Comparison of ENCODE assay signal across 8 cellular contexts in genomic region chr22:46295277-46295971, GRCh38. TPM values are rescaled to one million over a fixed set of nuclear protein-coding genes. Genes with fewer than 3 reads are reported as not detected.
DNase-seq lines count a peak whose midpoint lies in the region; ATAC-seq and TF ChIP-seq lines count a peak whose summit lies in the region.

No MANE protein-coding gene starts in this region.

- H3K9me3 ChIP-seq in subcutaneous abdominal adipose tissue (ENCODE audit: control insufficient read depth in 5 of 5, low read length in 5 of 5): no peaks in the 10 kb centered on the region

- H3K9me3 Mint-ChIP-seq in activated CD4-positive, alpha-beta T cell treated with anti-CD3 and anti-CD28 coated beads, Interleukin-2, amount 10 ng/mL, durations not matched to agents 7 days and 5 days: peaks cover 5% of the 10 kb centered on the region
- H3K9me3 Mint-ChIP-seq in activated B cell treated with CpG ODN at 0.5 μM for 24 hours (no peaks in the 10 kb centered on the region), immature natural killer cell (peaks cover 0 to 1% (median 0%) of the 10 kb centered on the region in 6 donors)

- H3K4me3 ChIP-seq in subcutaneous abdominal adipose tissue (ENCODE audit: low read depth in 1 of 5, low read length in 5 of 5): peak overlapping the region in 4 of 5 donors; percentile 67 to 82 (median 78)

- H3K27ac Mint-ChIP-seq in activated CD4-positive, alpha-beta T cell treated with anti-CD3 and anti-CD28 coated beads, Interleukin-2, amount 10 ng/mL, durations not matched to agents 7 days and 5 days: peak overlapping the region; percentile 98
- peak overlapping the region; percentile 98 for H3K27ac Mint-ChIP-seq in activated B cell treated with CpG ODN at 0.5 μM for 24 hours
- H3K27ac Mint-ChIP-seq in immature natural killer cell: peak overlapping the region; percentile 93 to 99 (median 98)

- H3K27ac ChIP-seq in subcutaneous abdominal adipose tissue (ENCODE audit: low read depth, low read length): peak overlapping the region; percentile 72

- H3K36me3 ChIP-seq in subcutaneous abdominal adipose tissue (ENCODE audit: control insufficient read depth in 5 of 5, insufficient read depth in 5 of 5, low read length in 5 of 5): peaks cover 0 to 32% (median 29%) of the 10 kb centered on the region in 5 donors

- intact Hi-C loops in activated B cell treated with CpG ODN at 0.5 μM for 24 hours (cut with micrococcal nuclease): loop anchor here (10.0 kb wide), 1 partner anchor 301 kb away; no protein-coding TSS in a partner anchor

- peaks cover 40% of the 10 kb centered on the region for H3K36me3 Mint-ChIP-seq in activated CD4-positive, alpha-beta T cell treated with anti-CD3 and anti-CD28 coated beads, Interleukin-2, amount 10 ng/mL, durations not matched to agents 7 days and 5 days (ENCODE audit: low read depth)
- H3K36me3 Mint-ChIP-seq in activated B cell treated with CpG ODN at 0.5 μM for 24 hours (ENCODE audit: low read depth) (peaks cover 2% of the 10 kb centered on the region), immature natural killer cell (peaks cover 17 to 30% (median 23%) of the 10 kb centered on the region in 3 donors)

- peaks cover 65% of the 10 kb centered on the region for H3K4me1 Mint-ChIP-seq in activated CD4-positive, alpha-beta T cell treated with anti-CD3 and anti-CD28 coated beads, Interleukin-2, amount 10 ng/mL, durations not matched to agents 7 days and 5 days
- H3K4me1 Mint-ChIP-seq in activated B cell treated with CpG ODN at 0.5 μM for 24 hours (peaks cover 51% of the 10 kb centered on the region), immature natural killer cell (peaks cover 63 to 65% of the 10 kb centered on the region in 2 donors)

- peak overlapping the region; percentile 82 for H3K4me3 Mint-ChIP-seq in activated CD4-positive, alpha-beta T cell treated with anti-CD3 and anti-CD28 coated beads, Interleukin-2, amount 10 ng/mL, durations not matched to agents 7 days and 5 days
- H3K4me3 Mint-ChIP-seq in activated B cell treated with CpG ODN at 0.5 μM for 24 hours: peak overlapping the region; percentile 89
- H3K4me3 Mint-ChIP-seq in immature natural killer cell: peak overlapping the region; percentile 88 to 94 (median 91)

- TF ChIP-seq CTCF in activated B cell treated with CpG ODN at 0.5 μM for 24 hours (IDR thresholded peaks at IDR 0.05): no peak
- TF ChIP-seq CTCF in GM10266 (IDR thresholded peaks at IDR 0.05; ENCODE audit: control insufficient read depth, insufficient read depth, low read depth, missing control alignments): no peak

- CTCF ChIA-PET in activated CD4-positive, alpha-beta T cell treated with anti-CD3 and anti-CD28 coated beads, Interleukin-2, amount 10 ng/mL, durations not matched to agents 7 days and 5 days (lab: Charles Lee): interaction anchor here (0.5 to 1.8 kb wide), 3 partner anchors 34 to 521 kb away, joined by 3 to 9 read pairs (median 4); no protein-coding TSS in a partner anchor
- CTCF ChIA-PET in activated B cell treated with CpG ODN at 0.5 μM for 24 hours (lab: Charles Lee): interaction anchor here (1.1 to 2.5 kb wide), 6 partner anchors 9 to 178 kb away, joined by 3 to 16 read pairs (median 4); partner anchors contain the start of gene TTC38

- peak overlapping the region in 2 of 5 donors; percentile 71 to 73 for H3K9ac ChIP-seq in subcutaneous abdominal adipose tissue (ENCODE audit: low read length in 5 of 5)

- DNase-seq in activated CD4-positive, alpha-beta T cell treated with anti-CD3 and anti-CD28 coated beads, Interleukin-2, amount 10 ng/mL, durations not matched to agents 7 days and 5 days: no peak
- DNase-seq in activated CD4-positive, alpha-beta T cell treated with anti-CD3 and anti-CD28 coated beads, Interleukin-2, amount 50 U/mL, for 1 hour: no peak
- DNase-seq in activated B cell treated with CpG ODN at 0.5 μM for 24 hours (no peak), immature natural killer cell (no peak), GM10266 (ENCODE audit: extremely low spot score) (no peak), SKM-1 treated with dmso at 0.1 percent for 144 hours (lab: John Stamatoyannopoulos, UW; ENCODE audit: unreplicated experiment) (no peak)

- POLR2A ChIA-PET in activated CD4-positive, alpha-beta T cell treated with anti-CD3 and anti-CD28 coated beads, Interleukin-2, amount 10 ng/mL, durations not matched to agents 7 days and 5 days (lab: Charles Lee): no interaction called here
- POLR2A ChIA-PET in activated B cell treated with CpG ODN at 0.5 μM for 24 hours (lab: Charles Lee): interaction anchor here (0.9 to 2.1 kb wide), 9 partner anchors 15 to 299 kb away, joined by 3 to 29 read pairs (median 5); partner anchors contain the start of genes CDPF1 and TRMU

- no peaks in the 10 kb centered on the region for H3K27me3 Mint-ChIP-seq in activated CD4-positive, alpha-beta T cell treated with anti-CD3 and anti-CD28 coated beads, Interleukin-2, amount 10 ng/mL, durations not matched to agents 7 days and 5 days
- H3K27me3 Mint-ChIP-seq in activated B cell treated with CpG ODN at 0.5 μM for 24 hours (no peaks in the 10 kb centered on the region), immature natural killer cell (ENCODE audit: low read depth in 3 of 3) (peaks cover 15 to 37% (median 28%) of the 10 kb centered on the region in 3 donors)

- no peak for ATAC-seq in activated B cell treated with CpG ODN at 0.5 μM for 24 hours (ENCODE audit: low read depth)
- no peak for ATAC-seq in HG03354 (IDR thresholded peaks at IDR 0.05; ENCODE audit: poor library complexity, severe bottlenecking, unreplicated experiment)

- H3K4me1 ChIP-seq in subcutaneous abdominal adipose tissue (ENCODE audit: control insufficient read depth in 5 of 5, insufficient read depth in 5 of 5, low read length in 5 of 5): peaks cover 3 to 49% (median 24%) of the 10 kb centered on the region in 5 donors

- H3K27me3 ChIP-seq in subcutaneous abdominal adipose tissue (ENCODE audit: control insufficient read depth in 5 of 5, insufficient read depth in 4 of 5, low read length in 5 of 5): peaks cover 0 to 3% (median 0%) of the 10 kb centered on the region in 5 donors

RNA-seq across cellular contexts. Expression of gene GTSE1, which starts 1.2 kb away (rescaled TPM):
- total RNA-seq in activated CD4-positive, alpha-beta T cell treated with anti-CD3 and anti-CD28 coated beads, Interleukin-2, amount 10 ng/mL, durations not matched to agents 7 days and 5 days: 100 to 1,000 TPM in 1 of 2 experiments, 10 to 100 TPM in 1; 96.4 to 103 TPM
- 0.34 and 0.95 TPM in 2 replicates for total RNA-seq in activated B cell treated with CpG ODN at 0.5 μM for 24 hours
- under 1 TPM in 2 of 3 donors, not detected in 1; 0.50 to 0.71 TPM for polyA plus RNA-seq in immature natural killer cell

RNA-seq across cellular contexts. Expression of gene TTC38, which starts 27.6 kb away (rescaled TPM):
- total RNA-seq in activated CD4-positive, alpha-beta T cell treated with anti-CD3 and anti-CD28 coated beads, Interleukin-2, amount 10 ng/mL, durations not matched to agents 7 days and 5 days: 10 to 100 TPM; 11.4 to 12.5 TPM
- total RNA-seq in activated B cell treated with CpG ODN at 0.5 μM for 24 hours: 9.8 and 11.8 TPM in 2 replicates
- 100 to 1,000 TPM; 190 to 290 (median 205) TPM for polyA plus RNA-seq in immature natural killer cell

RNA-seq across cellular contexts. Expression of gene PKDREJ, which starts 32.3 kb away (rescaled TPM):
- total RNA-seq in activated CD4-positive, alpha-beta T cell treated with anti-CD3 and anti-CD28 coated beads, Interleukin-2, amount 10 ng/mL, durations not matched to agents 7 days and 5 days: not detected
- not detected in 2 replicates for total RNA-seq in activated B cell treated with CpG ODN at 0.5 μM for 24 hours
- polyA plus RNA-seq in immature natural killer cell: under 1 TPM in 2 of 3 donors, not detected in 1; 0.20 to 0.59 TPM

RNA-seq across cellular contexts. Expression of gene TRMU, which starts 40.1 kb away (rescaled TPM):
- 10 to 100 TPM; 74.3 to 74.4 TPM for total RNA-seq in activated CD4-positive, alpha-beta T cell treated with anti-CD3 and anti-CD28 coated beads, Interleukin-2, amount 10 ng/mL, durations not matched to agents 7 days and 5 days
- 52.2 and 60.0 TPM in 2 replicates for total RNA-seq in activated B cell treated with CpG ODN at 0.5 μM for 24 hours
- 10 to 100 TPM; 12.3 to 18.5 (median 16.8) TPM for polyA plus RNA-seq in immature natural killer cell

RNA-seq across cellular contexts. Expression of gene CDPF1, which starts 45.3 kb away (rescaled TPM):
- 10 to 100 TPM in 1 of 2 experiments, 1 to 10 TPM in 1; 9.2 to 10.8 TPM for total RNA-seq in activated CD4-positive, alpha-beta T cell treated with anti-CD3 and anti-CD28 coated beads, Interleukin-2, amount 10 ng/mL, durations not matched to agents 7 days and 5 days
- total RNA-seq in activated B cell treated with CpG ODN at 0.5 μM for 24 hours: 10.3 and 14.3 TPM in 2 replicates
- polyA plus RNA-seq in immature natural killer cell: 10 to 100 TPM; 23.2 to 32.8 (median 23.7) TPM

Comparison
In these comparisons a context has a peak if more than half of its experiments do, and no peak if none do; other contexts are left out.
1. RNA of gene GTSE1, which starts 1.2 kb away (total RNA-seq): 96.4 to 103 TPM in activated CD4-positive, alpha-beta T cell treated with anti-CD3 and anti-CD28 coated beads, Interleukin-2, amount 10 ng/mL, durations not matched to agents 7 days and 5 days; 0.34 to 0.95 TPM in activated B cell treated with CpG ODN at 0.5 μM for 24 hours; every median in the first group is over 10 times any median in the second.
2. Peak in every context shown above with its lines, with median percentiles within 50 percentile points of each other: H3K27ac Mint-ChIP-seq and H3K4me3 Mint-ChIP-seq.